In the genomic region with DNA sequence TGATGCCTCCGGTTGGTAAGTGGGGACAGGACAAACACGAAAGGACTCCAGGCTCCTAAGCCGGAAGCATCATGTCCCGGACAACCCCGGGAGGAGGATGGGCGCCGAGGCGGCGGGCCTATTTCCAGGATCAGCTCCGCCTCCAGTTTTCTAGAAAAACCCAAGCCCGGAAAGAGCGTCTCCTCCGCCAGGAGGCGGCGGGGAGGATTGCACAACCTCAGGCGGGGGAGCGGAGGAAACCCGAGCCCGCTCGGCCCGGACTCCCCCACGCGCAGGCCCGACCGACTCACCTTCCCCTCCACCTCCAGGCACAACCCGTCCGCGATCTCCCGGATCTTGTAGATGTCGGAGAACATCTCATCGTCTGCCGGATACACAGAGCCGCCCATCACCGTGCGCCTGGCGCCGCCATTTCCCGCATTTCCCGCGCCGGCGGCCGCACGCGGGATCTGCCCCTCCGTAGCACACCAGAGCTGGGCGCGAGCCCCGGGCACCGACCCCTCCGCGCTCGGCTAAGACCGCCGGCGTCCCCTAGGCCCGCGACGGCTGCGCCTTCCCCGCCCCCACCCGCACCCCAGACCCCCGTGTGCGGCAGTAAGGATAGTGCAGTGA, we compare ENCODE assay signal across 8 cellular contexts. TPM values are rescaled to one million over a fixed set of nuclear protein-coding genes. Genes with fewer than 3 reads are reported as not detected.
A peak's percentile ranks its signal among the peaks of the same experiment; 100 is the strongest.
DNase-seq lines count a peak whose midpoint lies in the region; ATAC-seq and TF ChIP-seq lines count a peak whose summit lies in the region.

No MANE protein-coding gene starts in this region.

- in situ Hi-C loops in SK-MEL-5 (cut with HindIII; ENCODE audit: low pct_unique_long_range_greater_than_20kb, low sequenced_read_pairs), result no loop called here

- peak in 1 of 2 donors; percentile 8 for TF ChIP-seq POLR2A in gastroesophageal sphincter (IDR thresholded peaks at IDR 0.05)

- H3K4me3 ChIP-seq in Karpas-422 (ENCODE audit: low read length) (peak overlapping the region; percentile 97), gastroesophageal sphincter (peak overlapping the region; percentile 87 to 90)

- peak in 3 of 4 experiments; percentile 50 to 82 (median 80) for TF ChIP-seq CTCF in gastroesophageal sphincter (IDR thresholded peaks at IDR 0.05)

- WGBS in gastroesophageal sphincter (ENCODE audit: low coverage in 1 of 2), 2 donors, result 0% methylated on average over 1 to 3 of the region's 64 CpGs

- H3K4me1 ChIP-seq in Karpas-422 (ENCODE audit: low read length), result peaks cover 28% of the 10 kb centered on the region
- peaks cover 10 to 62% (median 29%) of the 10 kb centered on the region in 3 donors for H3K4me1 ChIP-seq in gastroesophageal sphincter

- H3K79me2 ChIP-seq in Karpas-422 (ENCODE audit: low read length), result peaks cover 51% of the 10 kb centered on the region

- no peak for TF ChIP-seq EP300 in gastroesophageal sphincter (IDR thresholded peaks at IDR 0.05)

- H3K9me2 ChIP-seq in Karpas-422 (replicated peaks; ENCODE audit: insufficient read depth, low read length), result no peaks in the 10 kb centered on the region

- DNase-seq in EH (ENCODE audit: low read depth) (peak; percentile 94), Karpas-422 (peak; percentile 89), SK-MEL-5 (ENCODE audit: low read depth, low spot score) (peak; percentile 93), nucleus accumbens (lab: John Stamatoyannopoulos, UW) (peak; percentile 14 to 91 (median 80)), substantia nigra (lab: John Stamatoyannopoulos, UW) (peak; percentile 43 to 91 (median 78))
- DNase-seq in activated naive CD4-positive, alpha-beta T cell treated with anti-CD3 and anti-CD28 coated beads, Interleukin-2, amount 50 U/mL, for 16 hours, result peak; percentile 80

- H3K27ac ChIP-seq in Karpas-422 (ENCODE audit: low read length) (peak overlapping the region; percentile 65), gastroesophageal sphincter (peak overlapping the region; percentile 97 to 100 (median 100)), substantia nigra (ENCODE audit: low read depth, low read length, poor library complexity, severe bottlenecking) (peak overlapping the region; percentile 100)

- peak overlapping the region; percentile 98 for H3K9ac ChIP-seq in Karpas-422 (ENCODE audit: low read length)

- H2AFZ ChIP-seq in Karpas-422 (ENCODE audit: low read length), result 0 out of 2 replicates have a peak overlapping the region, but pooled peaks have one; percentile 38

- peak overlapping the region; percentile 89 for H3K4me2 ChIP-seq in Karpas-422 (ENCODE audit: low read depth, low read length, poor library complexity, severe bottlenecking)

- peaks cover 44% of the 10 kb centered on the region for H3K36me3 ChIP-seq in Karpas-422 (ENCODE audit: insufficient read depth, low read length)
- peaks cover 15 to 61% of the 10 kb centered on the region in 2 donors for H3K36me3 ChIP-seq in gastroesophageal sphincter

- H3K27me3 ChIP-seq in Karpas-422 (ENCODE audit: low read length), result no peaks in the 10 kb centered on the region
- no peaks in the 10 kb centered on the region for H3K27me3 ChIP-seq in gastroesophageal sphincter

- H4K20me1 ChIP-seq in Karpas-422 (ENCODE audit: insufficient read depth, low read depth, low read length), result peaks cover 52% of the 10 kb centered on the region

- H3K9me3 ChIP-seq in Karpas-422 (ENCODE audit: low read length) (no peaks in the 10 kb centered on the region), gastroesophageal sphincter (no peaks in the 10 kb centered on the region)

- ATAC-seq in GM21786 (IDR thresholded peaks at IDR 0.05; ENCODE audit: unreplicated experiment), result peak; percentile 32
- ATAC-seq in gastroesophageal sphincter, result peak; percentile 77

RNA-seq across cellular contexts. Expression of a gene that starts 0.5 kb away (rescaled TPM):
- total RNA-seq in Karpas-422 (2014; rRNA removed; shearing (Covaris generic); ENCODE audit: low replicate concordance), result 2,059 and 2,102 TPM in 2 replicates
- 3,844 and 3,941 TPM in 2 replicates for total RNA-seq in SK-MEL-5 (2014; rRNA removed; shearing (Covaris generic))
- 3,198 and 3,797 TPM in 2 replicates for polyA plus RNA-seq in SK-MEL-5 (2015; cell fraction: cytosol; rRNA removed)
- polyA plus RNA-seq in SK-MEL-5 (2015; cell fraction: nucleus; rRNA removed), result 587 and 743 TPM in 2 replicates
- 1,000 to 10,000 TPM; 1,925 to 3,753 (median 2,929) TPM for total RNA-seq in gastroesophageal sphincter

Comparison
In these comparisons a context has a peak if more than half of its experiments do, and no peak if none do; other contexts are left out.
1. Peak in every context shown above with its lines: DNase-seq, ATAC-seq, H3K4me3 ChIP-seq and H3K27ac ChIP-seq.